1 cellular context compared by ENCODE assay signal in genomic region chr11:128948583-128948982, GRCh38.
TF ChIP-seq lines count a peak whose summit lies in the region.

No MANE protein-coding gene starts in this region.

TF ChIP-seq in GM12878, 131 proteins besides CTCF, POLR2A, EP300 and RAD21:
- peak; percentile 39; the same call in 1 of the 2 replicates for TF ChIP-seq SMC3 (IDR thresholded peaks at IDR 0.05; ENCODE audit: borderline replicate concordance, low read length)
- TF ChIP-seq, protein P1, sequence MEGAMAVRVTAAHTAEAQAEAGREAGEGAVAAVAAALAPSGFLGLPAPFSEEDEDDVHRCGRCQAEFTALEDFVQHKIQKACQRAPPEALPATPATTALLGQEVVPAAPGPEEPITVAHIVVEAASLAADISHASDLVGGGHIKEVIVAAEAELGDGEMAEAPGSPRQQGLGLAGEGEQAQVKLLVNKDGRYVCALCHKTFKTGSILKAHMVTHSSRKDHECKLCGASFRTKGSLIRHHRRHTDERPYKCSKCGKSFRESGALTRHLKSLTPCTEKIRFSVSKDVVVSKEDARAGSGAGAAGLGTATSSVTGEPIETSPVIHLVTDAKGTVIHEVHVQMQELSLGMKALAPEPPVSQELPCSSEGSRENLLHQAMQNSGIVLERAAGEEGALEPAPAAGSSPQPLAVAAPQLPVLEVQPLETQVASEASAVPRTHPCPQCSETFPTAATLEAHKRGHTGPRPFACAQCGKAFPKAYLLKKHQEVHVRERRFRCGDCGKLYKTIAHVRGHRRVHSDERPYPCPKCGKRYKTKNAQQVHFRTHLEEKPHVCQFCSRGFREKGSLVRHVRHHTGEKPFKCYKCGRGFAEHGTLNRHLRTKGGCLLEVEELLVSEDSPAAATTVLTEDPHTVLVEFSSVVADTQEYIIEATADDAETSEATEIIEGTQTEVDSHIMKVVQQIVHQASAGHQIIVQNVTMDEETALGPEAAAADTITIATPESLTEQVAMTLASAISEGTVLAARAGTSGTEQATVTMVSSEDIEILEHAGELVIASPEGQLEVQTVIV (IDR thresholded peaks at IDR 0.05; ENCODE audit: borderline replicate concordance, partially characterized antibody), result no peak
TF ChIP-seq in GM12878: peak in this region for 1.
